1 cellular context compared by ENCODE assay signal in genomic region chr12:67035121-67035520, GRCh38.
A peak's percentile ranks its signal among the peaks of the same experiment; 100 is the strongest.
TF ChIP-seq lines count a peak whose summit lies in the region.

No MANE protein-coding gene starts in this region.

TF ChIP-seq in H1, 55 proteins besides CTCF, POLR2A, EP300 and RAD21:
- TF ChIP-seq ASH2L (IDR thresholded peaks at IDR 0.05; ENCODE audit: low read length): no peak
- TF ChIP-seq TCF12 (IDR thresholded peaks at IDR 0.05; ENCODE audit: low read depth, low read length): 0 out of 2 replicates have a peak, but pooled peaks have one; percentile 24
